Comparison of ENCODE assay signal across 8 cellular contexts in genomic region chr17:75996665-75997590, GRCh38. TPM values are rescaled to one million over a fixed set of nuclear protein-coding genes. Genes with fewer than 3 reads are reported as not detected.
DNase-seq lines count a peak whose midpoint lies in the region; ATAC-seq and TF ChIP-seq lines count a peak whose summit lies in the region.

No MANE protein-coding gene starts in this region.

- H3K36me3 Mint-ChIP-seq in activated naive CD8-positive, alpha-beta T cell treated with anti-CD3 and anti-CD28 coated beads for 36 hours, result peaks cover 3% of the 10 kb centered on the region

- no peak for TF ChIP-seq CTCF in GM06990 (IDR thresholded peaks at IDR 0.05; ENCODE audit: insufficient read depth, low read length, poor library complexity, severe bottlenecking)
- no peak for TF ChIP-seq CTCF in NB4 (IDR thresholded peaks at IDR 0.05; ENCODE audit: low read depth, low read length)
- TF ChIP-seq CTCF in transverse colon (IDR thresholded peaks at IDR 0.05), result no peak

- H3K36me3 ChIP-seq in GM06990 (ENCODE audit: control insufficient read depth, insufficient read depth, low read length), result peaks cover 5% of the 10 kb centered on the region
- no peaks in the 10 kb centered on the region for H3K36me3 ChIP-seq in transverse colon

- peak overlapping the region; percentile 80 for H3K27ac Mint-ChIP-seq in activated naive CD8-positive, alpha-beta T cell treated with anti-CD3 and anti-CD28 coated beads for 36 hours

- ATAC-seq in HG03159 (IDR thresholded peaks at IDR 0.05; ENCODE audit: unreplicated experiment), result no peak
- no peak for ATAC-seq in GM21528 (IDR thresholded peaks at IDR 0.05; ENCODE audit: low FRiP score, unreplicated experiment)
- no peak for ATAC-seq in GM18520 (IDR thresholded peaks at IDR 0.05; ENCODE audit: unreplicated experiment)

- H3K4me3 Mint-ChIP-seq in activated naive CD8-positive, alpha-beta T cell treated with anti-CD3 and anti-CD28 coated beads for 36 hours, result peak overlapping the region; percentile 44

- no peaks in the 10 kb centered on the region for H3K9me3 ChIP-seq in transverse colon

- WGBS in transverse colon (ENCODE audit: low coverage in 1 of 2), 2 donors, result 10 to 20% methylated on average over 5 to 18 of the region's 18 CpGs

- TF ChIP-seq POLR2A in NB4 (IDR thresholded peaks at IDR 0.05; ENCODE audit: extremely low read depth, insufficient read length) (no peak), transverse colon (IDR thresholded peaks at IDR 0.05) (peak; percentile 78)

- H3K4me3 ChIP-seq in GM06990 (replicated peaks; ENCODE audit: low read depth, low read length) (peak overlapping the region; percentile 13; the same call in 1 of the 2 replicates), NB4 (ENCODE audit: low read depth, low read length) (peak overlapping the region; percentile 16), transverse colon (peak overlapping the region in 1 of 4 donors; percentile 0)

- DNase-seq in GM06990 (ENCODE audit: extremely low read depth, insufficient read length), result peak; percentile 57
- peak; percentile 93 for DNase-seq in NB4 (ENCODE audit: low read depth)
- no peak for DNase-seq in activated naive CD8-positive, alpha-beta T cell treated with anti-CD3 and anti-CD28 coated beads for 36 hours
- DNase-seq in left kidney (ENCODE audit: low read depth, low spot score), result peak; percentile 82
- DNase-seq in transverse colon, result peak; percentile 89

- peaks cover 15% of the 10 kb centered on the region for H3K4me1 Mint-ChIP-seq in activated naive CD8-positive, alpha-beta T cell treated with anti-CD3 and anti-CD28 coated beads for 36 hours

- peaks cover 13 to 83% (median 57%) of the 10 kb centered on the region in 4 donors for H3K4me1 ChIP-seq in transverse colon

- intact Hi-C loops in transverse colon (cut with DNase I; ENCODE audit: low total_unique reads), result no loop called here

- in situ Hi-C loops in transverse colon (cut with MboI; ENCODE audit: low pct_ligation_motif_present in 1 of 4, low pct_unique_long_range_greater_than_20kb in 1 of 4, low sequenced_read_pairs in 3 of 4), result loop anchor here in 1 of 4 donors (10.0 kb wide), 1 partner anchor 92 kb away; the partner anchor contains the start of gene MRPL38

- H3K27ac ChIP-seq in transverse colon, result peak overlapping the region; percentile 84 to 91 (median 87)

- no peak for TF ChIP-seq EP300 in transverse colon (IDR thresholded peaks at IDR 0.05; ENCODE audit: low read depth)

- H3K27me3 ChIP-seq in GM06990 (replicated peaks; ENCODE audit: control insufficient read depth, insufficient read depth, low read length) (no peaks in the 10 kb centered on the region), transverse colon (no peaks in the 10 kb centered on the region)

- no peaks in the 10 kb centered on the region for H3K9me3 Mint-ChIP-seq in activated naive CD8-positive, alpha-beta T cell treated with anti-CD3 and anti-CD28 coated beads for 36 hours

- no peaks in the 10 kb centered on the region for H3K27me3 Mint-ChIP-seq in activated naive CD8-positive, alpha-beta T cell treated with anti-CD3 and anti-CD28 coated beads for 36 hours

RNA-seq across cellular contexts. Expression of gene CDK3, which starts 3.7 kb away (rescaled TPM):
- total RNA-seq in activated naive CD8-positive, alpha-beta T cell treated with anti-CD3 and anti-CD28 coated beads for 36 hours, result 1 to 10 TPM; 4.9 to 5.5 TPM
- total RNA-seq in transverse colon, result 10 to 100 TPM in 2 of 4 donors, 1 to 10 TPM in 1, not detected in 1; 5.4 to 24.6 (median 16.9) TPM

RNA-seq across cellular contexts. Expression of gene TEN1, which starts 17.9 kb away (rescaled TPM):
- 10 to 100 TPM; 12.5 to 14.2 TPM for total RNA-seq in activated naive CD8-positive, alpha-beta T cell treated with anti-CD3 and anti-CD28 coated beads for 36 hours
- total RNA-seq in transverse colon, result 100 to 1,000 TPM in 1 of 4 donors, 10 to 100 TPM in 3; 18.7 to 137 (median 20.7) TPM

RNA-seq across cellular contexts. Expression of gene ACOX1, which starts 18.0 kb away (rescaled TPM):
- 10 to 100 TPM; 26.3 to 26.9 TPM for total RNA-seq in activated naive CD8-positive, alpha-beta T cell treated with anti-CD3 and anti-CD28 coated beads for 36 hours
- total RNA-seq in transverse colon, result 100 to 1,000 TPM in 3 of 4 donors, 10 to 100 TPM in 1; 37.0 to 254 (median 212) TPM

RNA-seq across cellular contexts. Expression of gene EVPL, which starts 30.2 kb away (rescaled TPM):
- 1 to 10 TPM; 2.0 to 2.5 TPM for total RNA-seq in activated naive CD8-positive, alpha-beta T cell treated with anti-CD3 and anti-CD28 coated beads for 36 hours
- 10 to 100 TPM; 17.1 to 23.7 (median 20.6) TPM for total RNA-seq in transverse colon

RNA-seq across cellular contexts. Expression of gene FBF1, which starts 56.1 kb away (rescaled TPM):
- 10 to 100 TPM; 14.9 to 16.6 TPM for total RNA-seq in activated naive CD8-positive, alpha-beta T cell treated with anti-CD3 and anti-CD28 coated beads for 36 hours
- 10 to 100 TPM in 2 of 4 donors, 1 to 10 TPM in 2; 2.9 to 29.9 (median 7.9) TPM for total RNA-seq in transverse colon
